Comparison of ENCODE assay signal across 41 cellular contexts in genomic region chr2:86769838-86770237, GRCh38. TPM values are rescaled to one million over a fixed set of nuclear protein-coding genes. Genes with fewer than 3 reads are reported as not detected.
"Had no signal": no experiment of that assay in that cellular context is flagged by ENCODE, and none has a peak within 500 bp of the region (broad histone marks: within the 10 kb centered on the region; RNA-seq: fewer than 3 reads in every experiment).

No MANE protein-coding gene starts in this region.

- H3K27me3 Mint-ChIP-seq: activated B cell treated with CpG ODN at 0.5 μM for 24 hours; activated CD4-positive, alpha-beta memory T cell treated with anti-CD3 and anti-CD28 coated beads for 36 hours; activated CD4-positive, alpha-beta T cell treated with anti-CD3 and anti-CD28 coated beads, Interleukin-2, amount 10 ng/mL, durations not matched to agents 24 days and 14 days; activated CD8-positive, alpha-beta memory T cell treated with anti-CD3 and anti-CD28 coated beads, Interleukin-2, amount 10 ng/mL, durations not matched to agents 7 days and 5 days; activated naive CD4-positive, alpha-beta T cell treated with anti-CD3 and anti-CD28 coated beads, Interleukin-2, amount 50 U/mL, for 24 hours; activated naive CD8-positive, alpha-beta T cell treated with anti-CD3 and anti-CD28 coated beads for 36 hours; activated naive CD8-positive, alpha-beta T cell treated with anti-CD3 and anti-CD28 coated beads, Interleukin-2, amount 50 U/mL, for 24 hours; brain; effector memory CD8-positive, alpha-beta T cell; T-cell; T-helper 17 cell had no signal

- H3K4me1 Mint-ChIP-seq: activated B cell treated with CpG ODN at 0.5 μM for 24 hours had no signal

- H3K9me3 Mint-ChIP-seq: activated B cell treated with CpG ODN at 0.5 μM for 24 hours; activated CD4-positive, alpha-beta memory T cell treated with anti-CD3 and anti-CD28 coated beads for 36 hours; activated CD4-positive, alpha-beta T cell treated with anti-CD3 and anti-CD28 coated beads, Interleukin-2, amount 10 ng/mL, durations not matched to agents 24 days and 14 days; activated naive CD4-positive, alpha-beta T cell treated with anti-CD3 and anti-CD28 coated beads for 36 hours; activated naive CD4-positive, alpha-beta T cell treated with anti-CD3 and anti-CD28 coated beads, Interleukin-2, amount 50 U/mL, for 24 hours; activated naive CD8-positive, alpha-beta T cell treated with anti-CD3 and anti-CD28 coated beads for 36 hours; activated naive CD8-positive, alpha-beta T cell treated with anti-CD3 and anti-CD28 coated beads, Interleukin-2, amount 50 U/mL, for 24 hours; activated T-helper 1 cell treated with anti-CD3 and anti-CD28 coated beads, Interleukin-12 subunit alpha, Interleukin-12 subunit beta, Interleukin-2, Interleukin-4 antibody, amounts not matched to agents 30 ng/mL and 10 ng/mL and 1 ng/mL, durations not matched to agents 14 hours and 24 hours and 36 hours; activated T-helper 2 cell treated with anti-CD3 and anti-CD28 coated beads, Interferon-gamma antibody, Interleukin-2, Interleukin-4, amounts not matched to agents 10 μg/mL and 5 μg/mL and 100 μg/mL, durations not matched to agents 14 hours and 24 hours and 36 hours; brain; effector memory CD8-positive, alpha-beta T cell; T-cell; T-helper 2 cell treated with Interferon-gamma antibody and Interleukin-4, amounts not matched to agents 5 μg/mL and 100 μg/mL, for 36 hours had no signal

- H3K36me3 ChIP-seq: breast epithelium had no signal

- DNase-seq: activated B cell treated with CpG ODN at 0.5 μM for 24 hours; activated CD4-positive, alpha-beta memory T cell treated with anti-CD3 and anti-CD28 coated beads for 36 hours; activated CD4-positive, alpha-beta T cell treated with anti-CD3 and anti-CD28 coated beads, Interleukin-2, amount 10 ng/mL, durations not matched to agents 24 days and 14 days; activated CD8-positive, alpha-beta memory T cell treated with anti-CD3 and anti-CD28 coated beads, Interleukin-2, amount 10 ng/mL, durations not matched to agents 7 days and 5 days; activated CD8-positive, alpha-beta memory T cell treated with anti-CD3 and anti-CD28 coated beads, Interleukin-2, amount 50 U/mL, for 4 hours; activated CD8-positive, alpha-beta T cell treated with anti-CD3 and anti-CD28 coated beads, Interleukin-2, amount 10 ng/mL, durations not matched to agents 7 days and 5 days; activated effector memory CD4-positive, alpha-beta T cell treated with anti-CD3 and anti-CD28 coated beads, Interleukin-2, amount 50 U/mL, for 16 hours; activated naive CD4-positive, alpha-beta T cell treated with anti-CD3 and anti-CD28 coated beads for 36 hours; activated naive CD8-positive, alpha-beta T cell treated with anti-CD3 and anti-CD28 coated beads for 36 hours; activated naive CD8-positive, alpha-beta T cell treated with anti-CD3 and anti-CD28 coated beads, Interleukin-2, amount 50 U/mL, for 24 hours; activated T-cell treated with anti-CD3 and anti-CD28 coated beads, Interleukin-2, amount 50 U/mL, for 1 hour; activated T-cell treated with anti-CD3 and anti-CD28 coated beads, Interleukin-2, amount 50 U/mL, for 48 hours; adrenal gland; aorta; central memory CD4-positive, alpha-beta T cell; cortex of kidney; dermis blood vessel endothelial cell; effector CD4-positive, alpha-beta T cell; effector memory CD8-positive, alpha-beta T cell; esophagus squamous epithelium; foreskin melanocyte; heart right ventricle; T-cell; T-helper 17 cell; T1000; WERI-Rb-1 had no signal

- H3K27me3 ChIP-seq: adrenal gland, breast epithelium, cardiac muscle cell, esophagus squamous epithelium, gastroesophageal sphincter, heart right ventricle had no signal

- H3K27ac Mint-ChIP-seq: activated B cell treated with CpG ODN at 0.5 μM for 24 hours; activated CD4-positive, alpha-beta memory T cell treated with anti-CD3 and anti-CD28 coated beads for 36 hours; activated CD4-positive, alpha-beta T cell treated with anti-CD3 and anti-CD28 coated beads, Interleukin-2, amount 10 ng/mL, durations not matched to agents 24 days and 14 days; activated CD8-positive, alpha-beta memory T cell treated with anti-CD3 and anti-CD28 coated beads, Interleukin-2, amount 10 ng/mL, durations not matched to agents 7 days and 5 days; activated CD8-positive, alpha-beta T cell treated with anti-CD3 and anti-CD28 coated beads, Interleukin-2, amount 10 ng/mL, durations not matched to agents 7 days and 5 days; activated naive CD4-positive, alpha-beta T cell treated with anti-CD3 and anti-CD28 coated beads for 36 hours; activated naive CD4-positive, alpha-beta T cell treated with anti-CD3 and anti-CD28 coated beads, Interleukin-2, amount 50 U/mL, for 24 hours; activated naive CD8-positive, alpha-beta T cell treated with anti-CD3 and anti-CD28 coated beads for 36 hours; activated naive CD8-positive, alpha-beta T cell treated with anti-CD3 and anti-CD28 coated beads, Interleukin-2, amount 50 U/mL, for 24 hours; activated T-helper 1 cell treated with anti-CD3 and anti-CD28 coated beads, Interleukin-12 subunit alpha, Interleukin-12 subunit beta, Interleukin-2, Interleukin-4 antibody, amounts not matched to agents 30 ng/mL and 10 ng/mL and 1 ng/mL, durations not matched to agents 14 hours and 24 hours and 36 hours; activated T-helper 2 cell treated with anti-CD3 and anti-CD28 coated beads, Interferon-gamma antibody, Interleukin-2, Interleukin-4, amounts not matched to agents 10 μg/mL and 5 μg/mL and 100 μg/mL, durations not matched to agents 14 hours and 24 hours and 36 hours; T-cell; T-helper 17 cell; T-helper 2 cell treated with Interferon-gamma antibody and Interleukin-4, amounts not matched to agents 5 μg/mL and 100 μg/mL, for 36 hours had no signal

- H3K27ac ChIP-seq: adrenal gland, breast epithelium, cardiac muscle cell, epithelial cell of prostate, esophagus squamous epithelium, gastroesophageal sphincter, heart right ventricle, WERI-Rb-1 had no signal

- ATAC-seq: activated CD4-positive, CD25-positive, alpha-beta regulatory T cell treated with anti-CD3 and anti-CD28 coated beads, Interleukin-2, amount 50 U/mL, for 24 hours; activated CD8-positive, alpha-beta memory T cell treated with anti-CD3 and anti-CD28 coated beads, Interleukin-2, amount 10 ng/mL, durations not matched to agents 7 days and 5 days; activated CD8-positive, alpha-beta T cell treated with anti-CD3 and anti-CD28 coated beads, Interleukin-2, amount 10 ng/mL, durations not matched to agents 7 days and 5 days; activated naive CD8-positive, alpha-beta T cell treated with anti-CD3 and anti-CD28 coated beads, Interleukin-2, amount 50 U/mL, for 24 hours; effector memory CD8-positive, alpha-beta T cell; gastroesophageal sphincter; heart right ventricle; T-cell; T-helper 17 cell had no signal

- H3K4me1 ChIP-seq: adrenal gland, breast epithelium had no signal

- H3K4me3 Mint-ChIP-seq: activated B cell treated with CpG ODN at 0.5 μM for 24 hours; activated CD4-positive, alpha-beta memory T cell treated with anti-CD3 and anti-CD28 coated beads for 36 hours; activated CD4-positive, alpha-beta T cell treated with anti-CD3 and anti-CD28 coated beads, Interleukin-2, amount 10 ng/mL, durations not matched to agents 24 days and 14 days; activated CD8-positive, alpha-beta memory T cell treated with anti-CD3 and anti-CD28 coated beads, Interleukin-2, amount 10 ng/mL, durations not matched to agents 7 days and 5 days; activated CD8-positive, alpha-beta T cell treated with anti-CD3 and anti-CD28 coated beads, Interleukin-2, amount 10 ng/mL, durations not matched to agents 7 days and 5 days; activated naive CD4-positive, alpha-beta T cell treated with anti-CD3 and anti-CD28 coated beads for 36 hours; activated naive CD4-positive, alpha-beta T cell treated with anti-CD3 and anti-CD28 coated beads, Interleukin-2, amount 50 U/mL, for 24 hours; activated naive CD8-positive, alpha-beta T cell treated with anti-CD3 and anti-CD28 coated beads for 36 hours; activated naive CD8-positive, alpha-beta T cell treated with anti-CD3 and anti-CD28 coated beads, Interleukin-2, amount 50 U/mL, for 24 hours; activated T-helper 1 cell treated with anti-CD3 and anti-CD28 coated beads, Interleukin-12 subunit alpha, Interleukin-12 subunit beta, Interleukin-2, Interleukin-4 antibody, amounts not matched to agents 30 ng/mL and 10 ng/mL and 1 ng/mL, durations not matched to agents 14 hours and 24 hours and 36 hours; brain; effector memory CD8-positive, alpha-beta T cell; T-cell; T-helper 17 cell; T-helper 2 cell treated with Interferon-gamma antibody and Interleukin-4, amounts not matched to agents 5 μg/mL and 100 μg/mL, for 36 hours had no signal

- H3K9me3 ChIP-seq: adrenal gland, breast epithelium, esophagus squamous epithelium, gastroesophageal sphincter, heart right ventricle had no signal

- H3K4me3 ChIP-seq: adrenal gland, breast epithelium, cardiac muscle cell, esophagus squamous epithelium, gastroesophageal sphincter, heart right ventricle had no signal

RNA-seq across cellular contexts. Expression of gene CD8A, which starts 20.9 kb away (rescaled TPM):
- total RNA-seq: cardiac muscle cell, chondrocyte, dermis blood vessel endothelial cell, endothelial cell of umbilical vein, fibroblast of lung, fibroblast of villous mesenchyme, glomerular endothelial cell had no signal
- polyA plus RNA-seq: cardiac muscle cell, endothelial cell of umbilical vein, fibroblast of lung had no signal
